In the genomic region with DNA sequence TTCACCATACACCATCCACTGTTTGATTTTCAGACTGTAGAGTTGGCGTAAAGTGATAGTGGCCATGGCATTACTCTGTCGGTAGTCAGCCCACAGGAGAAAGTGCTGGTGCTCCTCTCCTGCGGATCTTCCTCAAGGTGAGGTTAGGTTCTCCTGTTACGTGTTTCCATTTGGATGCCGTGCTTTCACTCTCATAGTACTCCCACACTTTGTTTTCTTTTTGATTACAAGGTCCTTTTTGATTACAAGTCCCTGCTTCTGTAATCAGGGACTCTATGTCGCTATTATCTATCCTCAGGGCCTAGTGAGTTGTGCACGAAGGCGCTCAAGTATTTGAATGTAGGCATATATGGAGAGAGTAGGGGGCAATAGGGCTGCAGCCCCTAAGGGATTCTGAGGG, we compare ENCODE assay signal across 14 cellular contexts. TPM values are rescaled to one million over a fixed set of nuclear protein-coding genes. Genes with fewer than 3 reads are reported as not detected.
DNase-seq lines count a peak whose midpoint lies in the region; ATAC-seq and TF ChIP-seq lines count a peak whose summit lies in the region.
"Had no signal": no experiment of that assay in that cellular context is flagged by ENCODE, and none has a peak within 500 bp of the region (broad histone marks: within the 10 kb centered on the region; RNA-seq: fewer than 3 reads in every experiment).

No MANE protein-coding gene starts in this region.

- H3K27ac Mint-ChIP-seq in activated naive CD4-positive, alpha-beta T cell treated with anti-CD3 and anti-CD28 coated beads, Interleukin-2, amount 50 U/mL, for 24 hours, result no peak overlapping the region
- peak overlapping the region; percentile 21; the same call in 1 of the 2 replicates for H3K27ac Mint-ChIP-seq in WTC11
- peak overlapping the region; percentile 54 for H3K27ac Mint-ChIP-seq in stimulated activated effector memory CD8-positive, alpha-beta T cell treated with anti-CD3 and anti-CD28 coated beads, Interleukin-12 subunit alpha, Interleukin-12 subunit beta, amount 100 ng/mL, for 72 hours
- H3K27ac Mint-ChIP-seq: CD4-positive, CD25-positive, alpha-beta regulatory T cell had no signal

- H3K4me1 ChIP-seq in HEK293 (ENCODE audit: control insufficient read depth, insufficient read depth, low read length), result peaks cover 6% of the 10 kb centered on the region; the same call in 1 of the 2 replicates

- H3K36me3 ChIP-seq in HEK293 (ENCODE audit: control insufficient read depth in 2 of 2, insufficient read depth in 1 of 2, low read length in 2 of 2), result no peaks in the 10 kb centered on the region

- peak overlapping the region; percentile 30 for H3K4me3 Mint-ChIP-seq in activated naive CD4-positive, alpha-beta T cell treated with anti-CD3 and anti-CD28 coated beads, Interleukin-2, amount 50 U/mL, for 24 hours
- no peak overlapping the region for H3K4me3 Mint-ChIP-seq in WTC11
- H3K4me3 Mint-ChIP-seq in stimulated activated effector memory CD8-positive, alpha-beta T cell treated with anti-CD3 and anti-CD28 coated beads, Interleukin-12 subunit alpha, Interleukin-12 subunit beta, amount 100 ng/mL, for 72 hours, result no peak overlapping the region
- H3K4me3 Mint-ChIP-seq: CD4-positive, CD25-positive, alpha-beta regulatory T cell had no signal

- H3K4me3 ChIP-seq in HEK293 (ENCODE audit: low read depth, low read length), result no peak overlapping the region
- H3K4me3 ChIP-seq: BLaER1 treated with 17β-estradiol and CSF1 and Interleukin-3, amounts not matched to agents 10 nM and 100 nM had no signal

- H3K4me1 Mint-ChIP-seq in activated naive CD4-positive, alpha-beta T cell treated with anti-CD3 and anti-CD28 coated beads, Interleukin-2, amount 50 U/mL, for 24 hours, result peaks cover 71% of the 10 kb centered on the region
- H3K4me1 Mint-ChIP-seq in WTC11, result peaks cover 67% of the 10 kb centered on the region
- H3K4me1 Mint-ChIP-seq in stimulated activated effector memory CD8-positive, alpha-beta T cell treated with anti-CD3 and anti-CD28 coated beads, Interleukin-12 subunit alpha, Interleukin-12 subunit beta, amount 100 ng/mL, for 72 hours, result peaks cover 32% of the 10 kb centered on the region

- peaks cover 3% of the 10 kb centered on the region for H3K36me3 Mint-ChIP-seq in activated naive CD4-positive, alpha-beta T cell treated with anti-CD3 and anti-CD28 coated beads, Interleukin-2, amount 50 U/mL, for 24 hours
- H3K36me3 Mint-ChIP-seq in WTC11, result peaks cover 15% of the 10 kb centered on the region
- H3K36me3 Mint-ChIP-seq in stimulated activated effector memory CD8-positive, alpha-beta T cell treated with anti-CD3 and anti-CD28 coated beads, Interleukin-12 subunit alpha, Interleukin-12 subunit beta, amount 100 ng/mL, for 72 hours, result peaks cover 11% of the 10 kb centered on the region

- TF ChIP-seq CTCF in HEK293 (tag by site-specific recombination; IDR thresholded peaks at IDR 0.05) (no peak), WTC11 (IDR thresholded peaks at IDR 0.05) (no peak)

- no peak for DNase-seq in activated naive CD4-positive, alpha-beta T cell treated with Interleukin-2 at 50 U/mL for 16 hours
- DNase-seq in WTC11 (ENCODE audit: low spot score), result no peak
- no peak for DNase-seq in stimulated activated effector memory CD8-positive, alpha-beta T cell treated with anti-CD3 and anti-CD28 coated beads, Interleukin-12 subunit alpha, Interleukin-12 subunit beta, amount 100 ng/mL, for 72 hours (ENCODE audit: low spot score in 2 of 2)
- DNase-seq: ACHN; Calu3; CD4-positive, CD25-positive, alpha-beta regulatory T cell; DMS 273 treated with DMSO at 0.1 percent for 48 hours had no signal

- H3K27ac ChIP-seq in HEK293 (ENCODE audit: extremely low read depth, low read depth, low read length), result 0 out of 2 replicates have a peak overlapping the region, but pooled peaks have one; percentile 21
- H3K27ac ChIP-seq: BLaER1 treated with 17β-estradiol and CSF1 and Interleukin-3, amounts not matched to agents 10 nM and 100 nM had no signal

- H3K27me3 Mint-ChIP-seq in activated naive CD4-positive, alpha-beta T cell treated with anti-CD3 and anti-CD28 coated beads, Interleukin-2, amount 50 U/mL, for 24 hours, result no peaks in the 10 kb centered on the region
- H3K27me3 Mint-ChIP-seq in WTC11 (ENCODE audit: low read depth), result 0 out of 2 replicates have a peak, but pooled peaks cover 3% of the 10 kb centered on the region

- POLR2A ChIA-PET in HEK293 (lab: Yijun Ruan, JAX) (no interaction called here), WTC11 (lab: Charles Lee) (no interaction called here)

- no peaks in the 10 kb centered on the region for H3K9me3 ChIP-seq in HEK293 (ENCODE audit: control insufficient read depth, insufficient read depth, low read depth, low read length)

- no peaks in the 10 kb centered on the region for H3K9me3 Mint-ChIP-seq in activated naive CD4-positive, alpha-beta T cell treated with anti-CD3 and anti-CD28 coated beads, Interleukin-2, amount 50 U/mL, for 24 hours
- H3K9me3 Mint-ChIP-seq in WTC11, result peaks cover 14% of the 10 kb centered on the region
- H3K9me3 Mint-ChIP-seq in stimulated activated effector memory CD8-positive, alpha-beta T cell treated with anti-CD3 and anti-CD28 coated beads, Interleukin-12 subunit alpha, Interleukin-12 subunit beta, amount 100 ng/mL, for 72 hours, result no peaks in the 10 kb centered on the region
- H3K9me3 Mint-ChIP-seq: CD4-positive, CD25-positive, alpha-beta regulatory T cell; IgD-negative memory B cell had no signal

- ATAC-seq in WTC11 (no peak), GM21529 (IDR thresholded peaks at IDR 0.05; ENCODE audit: unreplicated experiment) (no peak), esophagus mucosa (no peak), GM18498 (IDR thresholded peaks at IDR 0.05; ENCODE audit: unreplicated experiment) (no peak)
- no peak for ATAC-seq in stimulated activated effector memory CD8-positive, alpha-beta T cell treated with anti-CD3 and anti-CD28 coated beads, Interleukin-12 subunit alpha, Interleukin-12 subunit beta, amount 100 ng/mL, for 72 hours

- CTCF ChIA-PET in HEK293 (lab: Yijun Ruan, JAX), result no interaction called here
- CTCF ChIA-PET in WTC11 (lab: Charles Lee), result no interaction called here

TF ChIP-seq in HEK293, 187 proteins besides CTCF, POLR2A, EP300 and RAD21 (continues in another document):
- TF ChIP-seq YY2 (tag by site-specific recombination; IDR thresholded peaks at IDR 0.05) (no peak), ZNF843 (tag by site-specific recombination; IDR thresholded peaks at IDR 0.05) (0 out of 2 replicates have a peak, but pooled peaks have one; percentile 45), ZNF777 (tag by site-specific recombination; IDR thresholded peaks at IDR 0.05; ENCODE audit: borderline replicate concordance) (no peak), EGR2 (tag by site-specific recombination; IDR thresholded peaks at IDR 0.05; ENCODE audit: low read depth) (peak; percentile 61; the same call in 1 of the 2 replicates), ZNF549 (tag by site-specific recombination; IDR thresholded peaks at IDR 0.05) (no peak), ZFHX2 (tag by site-specific recombination; conservative IDR thresholded peaks at IDR 0.05) (peak; percentile 61), ZNF48 (tag by site-specific recombination; IDR thresholded peaks at IDR 0.05) (no peak), ZXDB (tag by site-specific recombination; IDR thresholded peaks at IDR 0.05) (peak; percentile 62)
- TF ChIP-seq, protein P1, sequence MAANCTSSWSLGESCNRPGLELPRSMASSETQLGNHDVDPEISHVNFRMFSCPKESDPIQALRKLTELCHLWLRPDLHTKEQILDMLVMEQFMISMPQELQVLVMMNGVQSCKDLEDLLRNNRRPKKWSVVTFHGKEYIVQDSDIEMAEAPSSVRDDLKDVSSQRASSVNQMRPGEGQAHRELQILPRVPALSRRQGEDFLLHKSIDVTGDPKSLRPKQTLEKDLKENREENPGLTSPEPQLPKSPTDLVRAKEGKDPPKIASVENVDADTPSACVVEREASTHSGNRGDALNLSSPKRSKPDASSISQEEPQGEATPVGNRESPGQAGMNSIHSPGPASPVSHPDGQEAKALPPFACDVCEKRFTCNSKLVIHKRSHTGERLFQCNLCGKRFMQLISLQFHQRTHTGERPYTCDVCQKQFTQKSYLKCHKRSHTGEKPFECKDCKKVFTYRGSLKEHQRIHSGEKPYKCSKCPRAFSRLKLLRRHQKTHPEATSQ (tag by site-specific recombination; IDR thresholded peaks at IDR 0.05), result no peak

TF ChIP-seq in WTC11, 78 proteins besides CTCF, POLR2A, EP300 and RAD21:
- TF ChIP-seq TCF7 (CRISPR knock-in tag; IDR thresholded peaks at IDR 0.05; ENCODE audit: low read depth), result no peak

RNA-seq across cellular contexts. Expression of a gene that starts 4.3 kb away (rescaled TPM):
- total RNA-seq in WTC11 (2021) (13.3 to 15.2 TPM (median 13.8 TPM) in 3 replicates), esophagus mucosa (3.3 TPM)
